ENCODE assay signal across 9 cellular contexts in genomic region chr9:130833324-130833990, GRCh38. TPM values are rescaled to one million over a fixed set of nuclear protein-coding genes. Genes with fewer than 3 reads are reported as not detected.
A peak's percentile ranks its signal among the peaks of the same experiment; 100 is the strongest.
DNase-seq lines count a peak whose midpoint lies in the region; ATAC-seq and TF ChIP-seq lines count a peak whose summit lies in the region.
"Had no signal": no experiment of that assay in that cellular context is flagged by ENCODE, and none has a peak within 500 bp of the region (broad histone marks: within the 10 kb centered on the region; RNA-seq: fewer than 3 reads in every experiment).

No MANE protein-coding gene starts in this region.

- H3K9me3 ChIP-seq in WERI-Rb-1 (ENCODE audit: severe bottlenecking) (peaks cover 7% of the 10 kb centered on the region), right atrium auricular region (no peaks in the 10 kb centered on the region)

- ATAC-seq in stimulated activated memory B cell treated with anti-CD40 and anti-IgM and Interleukin-4, amounts not matched to agents 10 μg/mL and 1 μg/mL and 100 μg/mL, for 72 hours, result no peak
- ATAC-seq in HG03280 (IDR thresholded peaks at IDR 0.05; ENCODE audit: unreplicated experiment), result no peak
- no peak for ATAC-seq in HG02678 (IDR thresholded peaks at IDR 0.05; ENCODE audit: unreplicated experiment)
- no peak for ATAC-seq in GM19467 (IDR thresholded peaks at IDR 0.05; ENCODE audit: unreplicated experiment)

- peaks cover 13% of the 10 kb centered on the region for H3K36me3 ChIP-seq in WERI-Rb-1
- no peaks in the 10 kb centered on the region for H3K36me3 ChIP-seq in right atrium auricular region

- DNase-seq in T-helper 2 cell treated with Interferon-gamma antibody and Interleukin-4, amounts not matched to agents 5 μg/mL and 100 μg/mL, for 36 hours (ENCODE audit: low spot score), result no peak
- no peak for DNase-seq in T-helper 2 cell
- peak; percentile 27 for DNase-seq in WERI-Rb-1
- no peak for DNase-seq in right atrium auricular region (ENCODE audit: low spot score)
- DNase-seq: NCI-H1436 treated with DMSO at 0.1 percent for 48 hours had no signal

- H3K27ac ChIP-seq in WERI-Rb-1 (peak overlapping the region; percentile 99), right atrium auricular region (peak overlapping the region; percentile 86 to 90)

- peaks cover 22% of the 10 kb centered on the region for H3K4me1 Mint-ChIP-seq in T-helper 2 cell treated with Interferon-gamma antibody and Interleukin-4, amounts not matched to agents 5 μg/mL and 100 μg/mL, for 36 hours (ENCODE audit: low read depth)
- H3K4me1 Mint-ChIP-seq in stimulated activated memory B cell treated with anti-CD40 and anti-IgM and Interleukin-4, amounts not matched to agents 10 μg/mL and 1 μg/mL and 100 μg/mL, for 72 hours, result peaks cover 35% of the 10 kb centered on the region

- no peak overlapping the region for H3K4me3 ChIP-seq in WERI-Rb-1 (ENCODE audit: low read depth, low read length)
- no peak overlapping the region for H3K4me3 ChIP-seq in right atrium auricular region

- peak overlapping the region; percentile 13 for H3K4me3 Mint-ChIP-seq in T-helper 2 cell treated with Interferon-gamma antibody and Interleukin-4, amounts not matched to agents 5 μg/mL and 100 μg/mL, for 36 hours
- no peak overlapping the region for H3K4me3 Mint-ChIP-seq in stimulated activated memory B cell treated with anti-CD40 and anti-IgM and Interleukin-4, amounts not matched to agents 10 μg/mL and 1 μg/mL and 100 μg/mL, for 72 hours

- TF ChIP-seq CTCF in WERI-Rb-1 (IDR thresholded peaks at IDR 0.05; ENCODE audit: low read depth, low read length) (peak; percentile 15; the same call in 1 of the 2 replicates), right atrium auricular region (IDR thresholded peaks at IDR 0.05) (no peak)

- no peaks in the 10 kb centered on the region for H3K27me3 ChIP-seq in WERI-Rb-1 (ENCODE audit: insufficient read depth, low read depth, severe bottlenecking)
- H3K27me3 ChIP-seq in right atrium auricular region, result no peaks in the 10 kb centered on the region

- H3K9me3 Mint-ChIP-seq in T-helper 2 cell treated with Interferon-gamma antibody and Interleukin-4, amounts not matched to agents 5 μg/mL and 100 μg/mL, for 36 hours, result peaks cover 5% of the 10 kb centered on the region
- H3K9me3 Mint-ChIP-seq in stimulated activated memory B cell treated with anti-CD40 and anti-IgM and Interleukin-4, amounts not matched to agents 10 μg/mL and 1 μg/mL and 100 μg/mL, for 72 hours, result peaks cover 2% of the 10 kb centered on the region

- H3K27me3 Mint-ChIP-seq in T-helper 2 cell treated with Interferon-gamma antibody and Interleukin-4, amounts not matched to agents 5 μg/mL and 100 μg/mL, for 36 hours (ENCODE audit: low read depth), result peaks cover 18% of the 10 kb centered on the region
- no peaks in the 10 kb centered on the region for H3K27me3 Mint-ChIP-seq in stimulated activated memory B cell treated with anti-CD40 and anti-IgM and Interleukin-4, amounts not matched to agents 10 μg/mL and 1 μg/mL and 100 μg/mL, for 72 hours

- peaks cover 0 to 43% of the 10 kb centered on the region in 2 donors for H3K4me1 ChIP-seq in right atrium auricular region

- no peak overlapping the region for H3K27ac Mint-ChIP-seq in T-helper 2 cell treated with Interferon-gamma antibody and Interleukin-4, amounts not matched to agents 5 μg/mL and 100 μg/mL, for 36 hours
- peak overlapping the region; percentile 91 for H3K27ac Mint-ChIP-seq in stimulated activated memory B cell treated with anti-CD40 and anti-IgM and Interleukin-4, amounts not matched to agents 10 μg/mL and 1 μg/mL and 100 μg/mL, for 72 hours

- H3K36me3 Mint-ChIP-seq in T-helper 2 cell treated with Interferon-gamma antibody and Interleukin-4, amounts not matched to agents 5 μg/mL and 100 μg/mL, for 36 hours (ENCODE audit: low read depth), result peaks cover 4% of the 10 kb centered on the region
- H3K36me3 Mint-ChIP-seq in stimulated activated memory B cell treated with anti-CD40 and anti-IgM and Interleukin-4, amounts not matched to agents 10 μg/mL and 1 μg/mL and 100 μg/mL, for 72 hours, result peaks cover 5% of the 10 kb centered on the region

RNA-seq across cellular contexts. Expression of gene ABL1, which starts 1.6 kb away (rescaled TPM):
- 10 to 100 TPM; 26.3 to 38.9 TPM for total RNA-seq in right atrium auricular region
